In genomic region chr13:114131581-114132418, GRCh38 we compare ENCODE assay signal across 8 cellular contexts. TPM values are rescaled to one million over a fixed set of nuclear protein-coding genes. Genes with fewer than 3 reads are reported as not detected.
DNase-seq lines count a peak whose midpoint lies in the region; ATAC-seq and TF ChIP-seq lines count a peak whose summit lies in the region.

No MANE protein-coding gene starts in this region.

- H3K27ac ChIP-seq in neutrophil, result peak overlapping the region; percentile 87

- H3K9me3 Mint-ChIP-seq in activated CD8-positive, alpha-beta T cell treated with anti-CD3 and anti-CD28 coated beads for 36 hours, result peaks cover 2% of the 10 kb centered on the region

- peaks cover 43 to 47% of the 10 kb centered on the region in 2 experiments for H3K4me1 ChIP-seq in neutrophil (ENCODE audit: control insufficient read depth in 1 of 2, insufficient read depth in 1 of 2, low read depth in 1 of 2, low read length in 1 of 2)

- H3K27me3 Mint-ChIP-seq in activated CD8-positive, alpha-beta T cell treated with anti-CD3 and anti-CD28 coated beads for 36 hours, result no peaks in the 10 kb centered on the region

- peak; percentile 2 for ATAC-seq in GM19025 (IDR thresholded peaks at IDR 0.05; ENCODE audit: low read depth, unreplicated experiment)
- ATAC-seq in HG03460 (IDR thresholded peaks at IDR 0.05; ENCODE audit: unreplicated experiment), result peak; percentile 5
- peak; percentile 8 for ATAC-seq in activated CD8-positive, alpha-beta T cell treated with anti-CD3 and anti-CD28 coated beads for 36 hours
- ATAC-seq in GM18873 (IDR thresholded peaks at IDR 0.05; ENCODE audit: low FRiP score, unreplicated experiment), result no peak

- CTCF ChIA-PET in activated CD8-positive, alpha-beta T cell treated with anti-CD3 and anti-CD28 coated beads for 36 hours (lab: Charles Lee), result interaction anchor here (0.9 to 1.2 kb wide), 4 partner anchors 11 to 94 kb away, joined by 3 to 4 read pairs (median 3); no protein-coding TSS in a partner anchor

- H3K27ac Mint-ChIP-seq in activated CD8-positive, alpha-beta T cell treated with anti-CD3 and anti-CD28 coated beads for 36 hours, result peak overlapping the region; percentile 91

- peaks cover 21% of the 10 kb centered on the region for H3K36me3 Mint-ChIP-seq in activated CD8-positive, alpha-beta T cell treated with anti-CD3 and anti-CD28 coated beads for 36 hours (ENCODE audit: low read depth)

- no peaks in the 10 kb centered on the region for H3K9me3 ChIP-seq in neutrophil

- H3K36me3 ChIP-seq in neutrophil, result no peaks in the 10 kb centered on the region

- intact Hi-C loops in activated CD8-positive, alpha-beta T cell treated with anti-CD3 and anti-CD28 coated beads for 36 hours (cut with micrococcal nuclease), result no loop called here

- no peak for TF ChIP-seq CTCF in activated CD8-positive, alpha-beta T cell treated with anti-CD3 and anti-CD28 coated beads for 36 hours (IDR thresholded peaks at IDR 0.05)
- TF ChIP-seq CTCF in fibroblast of pulmonary artery (IDR thresholded peaks at IDR 0.05; ENCODE audit: low read length, missing control alignments) (no peak), neutrophil (IDR thresholded peaks at IDR 0.05) (no peak)

- H3K4me3 ChIP-seq in fibroblast of pulmonary artery (replicated peaks; ENCODE audit: low read depth, low read length) (peak overlapping the region; percentile 83), neutrophil (ENCODE audit: low read depth in 1 of 2, low read length in 1 of 2) (peak overlapping the region; percentile 84 to 87)

- peaks cover 37% of the 10 kb centered on the region for H3K4me1 Mint-ChIP-seq in activated CD8-positive, alpha-beta T cell treated with anti-CD3 and anti-CD28 coated beads for 36 hours (ENCODE audit: low read depth)

- in situ Hi-C loops in ACHN (cut with HindIII; ENCODE audit: low pct_ligation_motif_present, low pct_unique_long_range_greater_than_20kb, low sequenced_read_pairs), result no loop called here

- peak; percentile 28 for DNase-seq in ACHN
- DNase-seq in activated CD8-positive, alpha-beta T cell treated with anti-CD3 and anti-CD28 coated beads for 36 hours, result peak; percentile 53
- DNase-seq in fibroblast of pulmonary artery (ENCODE audit: low read depth), result peak; percentile 53
- DNase-seq in NCI-H1694 treated with DMSO at 0.1 percent for 48 hours (lab: John Stamatoyannopoulos, UW), result no peak

- H3K4me3 Mint-ChIP-seq in activated CD8-positive, alpha-beta T cell treated with anti-CD3 and anti-CD28 coated beads for 36 hours, result peak overlapping the region; percentile 99

- peaks cover 34% of the 10 kb centered on the region for H3K27me3 ChIP-seq in neutrophil

- POLR2A ChIA-PET in activated CD8-positive, alpha-beta T cell treated with anti-CD3 and anti-CD28 coated beads for 36 hours (lab: Charles Lee), result interaction anchor here (0.6 to 12.3 kb wide), 12 partner anchors 9 to 97 kb away, joined by 3 to 99 read pairs (median 8); no protein-coding TSS in a partner anchor

RNA-seq across cellular contexts. Expression of gene RASA3, which starts 0.6 kb away (rescaled TPM):
- 10 to 100 TPM; 28.9 to 32.3 TPM for total RNA-seq in activated CD8-positive, alpha-beta T cell treated with anti-CD3 and anti-CD28 coated beads for 36 hours

RNA-seq across cellular contexts. Expression of gene CFAP97D2, which starts 47.3 kb away (rescaled TPM):
- total RNA-seq in activated CD8-positive, alpha-beta T cell treated with anti-CD3 and anti-CD28 coated beads for 36 hours, result not detected
